In genomic region chr3:42078686-42079085, GRCh38 we compare ENCODE assay signal across 23 cellular contexts. TPM values are rescaled to one million over a fixed set of nuclear protein-coding genes. Genes with fewer than 3 reads are reported as not detected.
DNase-seq lines count a peak whose midpoint lies in the region; ATAC-seq and TF ChIP-seq lines count a peak whose summit lies in the region.
"Had no signal": no experiment of that assay in that cellular context is flagged by ENCODE, and none has a peak within 500 bp of the region (broad histone marks: within the 10 kb centered on the region; RNA-seq: fewer than 3 reads in every experiment).

No MANE protein-coding gene starts in this region.

- intact Hi-C loops in HCT116 (cut with micrococcal nuclease), result no loop called here
- intact Hi-C loops in left lung (cut with DNase I), result no loop called here

- peaks cover 8% of the 10 kb centered on the region for H3K36me3 Mint-ChIP-seq in progenitor cell of endocrine pancreas (ENCODE audit: insufficient read depth)
- H3K36me3 Mint-ChIP-seq in natural killer cell treated with Interleukin-12 subunit alpha and Interleukin-12 subunit beta and Interleukin-15 and Interleukin-18, amount 100 ng/mL, for 72 hours, result peaks cover 5% of the 10 kb centered on the region
- H3K36me3 Mint-ChIP-seq in immature natural killer cell, result no peaks in the 10 kb centered on the region
- H3K36me3 Mint-ChIP-seq: CD8-positive, alpha-beta T cell; natural killer cell had no signal

- no peaks in the 10 kb centered on the region for H3K27me3 Mint-ChIP-seq in progenitor cell of endocrine pancreas
- H3K27me3 Mint-ChIP-seq in natural killer cell treated with Interleukin-12 subunit alpha and Interleukin-12 subunit beta and Interleukin-15 and Interleukin-18, amount 100 ng/mL, for 72 hours, result no peaks in the 10 kb centered on the region
- H3K27me3 Mint-ChIP-seq in immature natural killer cell (ENCODE audit: low read depth in 3 of 3), result no peaks in the 10 kb centered on the region
- H3K27me3 Mint-ChIP-seq: activated CD4-positive, alpha-beta T cell treated with anti-CD3 and anti-CD28 coated beads, Interleukin-2, amount 10 ng/mL, durations not matched to agents 7 days and 5 days; activated naive CD4-positive, alpha-beta T cell treated with anti-CD3 and anti-CD28 coated beads, Interleukin-2, amount 10 ng/mL, durations not matched to agents 7 days and 5 days had no signal

- peaks cover 36 to 45% of the 10 kb centered on the region in 2 experiments for H3K4me1 ChIP-seq in HCT116 (ENCODE audit: control insufficient read depth in 1 of 2, insufficient read depth in 2 of 2, low read length in 2 of 2)
- peaks cover 27 to 37% of the 10 kb centered on the region in 2 donors for H3K4me1 ChIP-seq in left lung

- RAD21 ChIA-PET in HCT116 (lab: Charles Lee; ENCODE audit: low non-redundant PET in 1 of 2, low total read pairs in 2 of 2, uncharacterized antibody in 2 of 2, unreplicated experiment in 2 of 2), result no interaction called here

- H3K79me2 ChIP-seq in HCT116 (ENCODE audit: insufficient read depth, low read length), result peaks cover 70% of the 10 kb centered on the region

- H3K4me3 Mint-ChIP-seq in progenitor cell of endocrine pancreas (ENCODE audit: low read depth) (no peak overlapping the region), immature natural killer cell (no peak overlapping the region)
- no peak overlapping the region for H3K4me3 Mint-ChIP-seq in natural killer cell treated with Interleukin-12 subunit alpha and Interleukin-12 subunit beta and Interleukin-15 and Interleukin-18, amount 100 ng/mL, for 72 hours
- H3K4me3 Mint-ChIP-seq: activated CD4-positive, alpha-beta T cell treated with anti-CD3 and anti-CD28 coated beads, Interleukin-2, amount 10 ng/mL, durations not matched to agents 7 days and 5 days; activated naive CD4-positive, alpha-beta T cell treated with anti-CD3 and anti-CD28 coated beads, Interleukin-2, amount 10 ng/mL, durations not matched to agents 7 days and 5 days; CD8-positive, alpha-beta T cell; natural killer cell had no signal

- no peak overlapping the region for H3K9ac ChIP-seq in HCT116 (ENCODE audit: low read length)

- H3K4me1 Mint-ChIP-seq in progenitor cell of endocrine pancreas (ENCODE audit: low read depth) (peaks cover 14% of the 10 kb centered on the region), immature natural killer cell (peaks cover 46 to 69% of the 10 kb centered on the region in 2 donors)
- H3K4me1 Mint-ChIP-seq in natural killer cell treated with Interleukin-12 subunit alpha and Interleukin-12 subunit beta and Interleukin-15 and Interleukin-18, amount 100 ng/mL, for 72 hours (ENCODE audit: low read depth in 2 of 2), result peaks cover 42% of the 10 kb centered on the region in 2 donors

- no peaks in the 10 kb centered on the region; the same call in 1 of the 2 replicates for H4K20me1 ChIP-seq in HCT116 (ENCODE audit: insufficient read depth)

- no peaks in the 10 kb centered on the region for H3K9me3 ChIP-seq in HCT116 (ENCODE audit: control insufficient read depth in 1 of 2, insufficient read depth in 1 of 2, low read depth in 1 of 2, low read length in 2 of 2)
- H3K9me3 ChIP-seq in left lung, result no peaks in the 10 kb centered on the region

- TF ChIP-seq RAD21 in HCT116 (IDR thresholded peaks at IDR 0.05; ENCODE audit: low read depth), result no peak

- peak overlapping the region; percentile 71 for H3K4me2 ChIP-seq in HCT116 (ENCODE audit: low read length)

- H3K9me2 ChIP-seq in HCT116 (ENCODE audit: insufficient read depth), result no peaks in the 10 kb centered on the region

- TF ChIP-seq POLR2A in HCT116 (IDR thresholded peaks at IDR 0.05; ENCODE audit: borderline replicate concordance, extremely low read depth, insufficient read depth, insufficient read length), result no peak

- BruUV-seq in HCT116 (replicated peaks; lab: Mats Ljungman, UMichigan), result no TSS peak

- H3K36me3 ChIP-seq in HCT116 (ENCODE audit: control insufficient read depth in 1 of 2, insufficient read depth in 2 of 2, low read length in 2 of 2) (no peaks in the 10 kb centered on the region), left lung (no peaks in the 10 kb centered on the region)

- H2AFZ ChIP-seq in HCT116 (ENCODE audit: low read depth, low read length, poor library complexity, severe bottlenecking), result no peak overlapping the region

- POLR2A ChIA-PET in HCT116 (lab: Charles Lee), result interaction anchor here (0.6 kb wide), 1 partner anchor 9 kb away, joined by 7 read pairs; no protein-coding TSS in a partner anchor

- H3K27ac ChIP-seq in HCT116 (ENCODE audit: low read depth, low read length), result no peak overlapping the region
- H3K27ac ChIP-seq in cingulate gyrus (ENCODE audit: low read depth, low read length), result peak overlapping the region; percentile 93
- H3K27ac ChIP-seq in left lung, result no peak overlapping the region
- H3K27ac ChIP-seq: SK-N-MC had no signal

- H3K27ac Mint-ChIP-seq in progenitor cell of endocrine pancreas, result peak overlapping the region; percentile 49
- no peak overlapping the region for H3K27ac Mint-ChIP-seq in natural killer cell treated with Interleukin-12 subunit alpha and Interleukin-12 subunit beta and Interleukin-15 and Interleukin-18, amount 100 ng/mL, for 72 hours
- H3K27ac Mint-ChIP-seq in immature natural killer cell, result no peak overlapping the region
- H3K27ac Mint-ChIP-seq: activated CD4-positive, alpha-beta T cell treated with anti-CD3 and anti-CD28 coated beads, Interleukin-2, amount 10 ng/mL, durations not matched to agents 7 days and 5 days; activated naive CD4-positive, alpha-beta T cell treated with anti-CD3 and anti-CD28 coated beads, Interleukin-2, amount 10 ng/mL, durations not matched to agents 7 days and 5 days; CD8-positive, alpha-beta T cell; natural killer cell had no signal

- peaks cover 13% of the 10 kb centered on the region for H3K9me3 Mint-ChIP-seq in progenitor cell of endocrine pancreas (ENCODE audit: low read depth)
- no peaks in the 10 kb centered on the region for H3K9me3 Mint-ChIP-seq in natural killer cell treated with Interleukin-12 subunit alpha and Interleukin-12 subunit beta and Interleukin-15 and Interleukin-18, amount 100 ng/mL, for 72 hours
- H3K9me3 Mint-ChIP-seq in immature natural killer cell, result no peaks in the 10 kb centered on the region
- H3K9me3 Mint-ChIP-seq: natural killer cell had no signal

- H3K4me3 ChIP-seq in HCT116 (replicated peaks in 1 of 2; ENCODE audit: low read depth in 1 of 2, low read length in 2 of 2) (no peak overlapping the region; a peak in 1 of 4 replicates), left lung (no peak overlapping the region)
- H3K4me3 ChIP-seq: dorsolateral prefrontal cortex, K562, psoas muscle, SK-N-MC had no signal

- ATAC-seq in HCT116, result no peak
- no peak for ATAC-seq in natural killer cell treated with Interleukin-12 subunit alpha and Interleukin-12 subunit beta and Interleukin-15 and Interleukin-18, amount 100 ng/mL, for 72 hours
- no peak for ATAC-seq in left lung
- ATAC-seq in GM18858 (IDR thresholded peaks at IDR 0.05; ENCODE audit: unreplicated experiment), result no peak
- ATAC-seq: CD8-positive, alpha-beta T cell; esophagus mucosa; K562; natural killer cell; psoas muscle had no signal

- H3K27me3 ChIP-seq in HCT116 (ENCODE audit: insufficient read depth, low read length) (no peaks in the 10 kb centered on the region), left lung (no peaks in the 10 kb centered on the region)
- H3K27me3 ChIP-seq: dorsolateral prefrontal cortex had no signal

- TF ChIP-seq CTCF in HCT116 (IDR thresholded peaks at IDR 0.05 in 2 of 3, conservative IDR thresholded peaks at IDR 0.05 in 1 of 3; ENCODE audit: borderline replicate concordance in 1 of 3, insufficient read depth in 1 of 3, low read depth in 2 of 3, low read length in 2 of 3), result no peak
- TF ChIP-seq CTCF in progenitor cell of endocrine pancreas (IDR thresholded peaks at IDR 0.05; ENCODE audit: unreplicated experiment), result no peak
- no peak for TF ChIP-seq CTCF in left lung (IDR thresholded peaks at IDR 0.05)

- DNase-seq in AG20443 (ENCODE audit: low spot score), result peak; percentile 33
- no peak for DNase-seq in HCT116 (ENCODE audit: low read depth, low spot score)
- no peak for DNase-seq in progenitor cell of endocrine pancreas (ENCODE audit: low spot score, unreplicated experiment)
- no peak for DNase-seq in natural killer cell treated with Interleukin-12 subunit alpha and Interleukin-12 subunit beta and Interleukin-15 and Interleukin-18, amount 100 ng/mL, for 72 hours (ENCODE audit: low spot score)
- DNase-seq in immature natural killer cell, result no peak
- no peak for DNase-seq in left lung
- DNase-seq: ACHN; activated CD4-positive, alpha-beta T cell treated with anti-CD3 and anti-CD28 coated beads, Interleukin-2, amount 10 ng/mL, durations not matched to agents 7 days and 5 days; activated naive CD4-positive, alpha-beta T cell treated with anti-CD3 and anti-CD28 coated beads, Interleukin-2, amount 10 ng/mL, durations not matched to agents 7 days and 5 days; CD8-positive, alpha-beta T cell; dorsolateral prefrontal cortex; natural killer cell; NCI-H1092; NCI-H2081 treated with DMSO at 0.1 percent for 48 hours; NCI-H524 treated with DMSO at 0.1 percent for 48 hours; OCI-M1; psoas muscle; stimulated activated naive CD4-positive, alpha-beta T cell treated with Interleukin-2 at 50 U/mL for 16 hours had no signal

- CTCF ChIA-PET in HCT116 (lab: Charles Lee), result interaction anchor here (0.6 kb wide), 1 partner anchor 27 kb away, joined by 3 read pairs; no protein-coding TSS in a partner anchor

TF ChIP-seq in HCT116, 20 proteins besides CTCF, POLR2A, EP300 and RAD21:
- TF ChIP-seq CBX3 (IDR thresholded peaks at IDR 0.05; ENCODE audit: low read depth) (no peak), SIN3A (IDR thresholded peaks at IDR 0.05; ENCODE audit: low read depth) (no peak), FOSL1 (IDR thresholded peaks at IDR 0.05; ENCODE audit: low read depth) (no peak), SP1 (IDR thresholded peaks at IDR 0.05; ENCODE audit: low read depth) (no peak), CEBPB (IDR thresholded peaks at IDR 0.05; ENCODE audit: low read depth) (no peak)

RNA-seq across cellular contexts. Expression of gene TRAK1, which starts 12.5 kb away (rescaled TPM):
- total RNA-seq in HCT116 (2021; ENCODE audit: unreplicated experiment) (25.9 TPM), progenitor cell of endocrine pancreas (53.8 and 55.5 TPM in 2 replicates), left lung (10 to 100 TPM; 40.9 to 50.3 TPM)
- polyA plus RNA-seq in HCT116 (2012), result 16.2 and 17.2 TPM in 2 replicates
- total RNA-seq in natural killer cell treated with Interleukin-12 subunit alpha and Interleukin-12 subunit beta and Interleukin-15 and Interleukin-18, amount 100 ng/mL, for 72 hours, result 10 to 100 TPM; 32.3 to 48.0 TPM
- 1 to 10 TPM; 2.1 to 7.8 (median 4.4) TPM for polyA plus RNA-seq in immature natural killer cell
